Comparison of ENCODE assay signal across 24 cellular contexts in genomic region chr6:85069577-85069976, GRCh38.
"Had no signal": no experiment of that assay in that cellular context is flagged by ENCODE, and none has a peak within 500 bp of the region (broad histone marks: within the 10 kb centered on the region; RNA-seq: fewer than 3 reads in every experiment).

No MANE protein-coding gene starts in this region.

- H3K27ac ChIP-seq: coronary artery, dorsolateral prefrontal cortex, esophagus squamous epithelium, gastrocnemius medialis, heart right ventricle, left lung, lower lobe of right lung had no signal

- FAIRE-seq: colon, endothelial cell of umbilical vein, islet of Langerhans, keratinocyte had no signal

- H3K36me3 ChIP-seq: esophagus squamous epithelium, gastrocnemius medialis, heart right ventricle, left lung, lower lobe of right lung had no signal

- H3K4me3 ChIP-seq: coronary artery, dorsolateral prefrontal cortex, esophagus squamous epithelium, gastrocnemius medialis, heart right ventricle, left lung, lower lobe of right lung, mucosa of descending colon had no signal

- H3K9me3 ChIP-seq: gastrocnemius medialis, left lung, lower lobe of right lung had no signal

- ATAC-seq: gastrocnemius medialis, heart right ventricle, left cardiac atrium, left lung, left ventricle myocardium superior, lower lobe of right lung, mucosa of descending colon had no signal

- DNase-seq: dermis blood vessel endothelial cell; dorsolateral prefrontal cortex; effector CD4-positive, alpha-beta T cell; effector memory CD4-positive, alpha-beta T cell; esophagus squamous epithelium; foreskin fibroblast; foreskin melanocyte; gastrocnemius medialis; glutamatergic neuron; head of caudate nucleus; heart right ventricle; hippocampal formation; left cardiac atrium; left lung; left ventricle myocardium superior; lower lobe of right lung; mesenchymal stem cell; mucosa of descending colon; naive B cell had no signal

- H3K27me3 ChIP-seq: dorsolateral prefrontal cortex, esophagus squamous epithelium, gastrocnemius medialis, heart right ventricle, left lung had no signal

- H3K4me1 ChIP-seq: esophagus squamous epithelium, gastrocnemius medialis, heart right ventricle, left lung, lower lobe of right lung had no signal
